In genomic region chr7:8217200-8218068, GRCh38 we compare ENCODE assay signal across 8 cellular contexts. TPM values are rescaled to one million over a fixed set of nuclear protein-coding genes. Genes with fewer than 3 reads are reported as not detected.
DNase-seq lines count a peak whose midpoint lies in the region; ATAC-seq and TF ChIP-seq lines count a peak whose summit lies in the region.

No MANE protein-coding gene starts in this region.

- peaks cover 9% of the 10 kb centered on the region for H3K36me3 Mint-ChIP-seq in WTC11

- peak; percentile 54 for ATAC-seq in HG02884 (IDR thresholded peaks at IDR 0.05; ENCODE audit: unreplicated experiment)
- no peak for ATAC-seq in WTC11

- peaks cover 76% of the 10 kb centered on the region for H3K4me1 Mint-ChIP-seq in WTC11

- no peaks in the 10 kb centered on the region for H3K9me3 Mint-ChIP-seq in WTC11

- DNase-seq in DMS79 (lab: John Stamatoyannopoulos, UW) (peak; percentile 31), NCI-H2196 (lab: John Stamatoyannopoulos, UW; ENCODE audit: unreplicated experiment) (peak; percentile 94), WTC11 (ENCODE audit: low spot score) (no peak), globus pallidus (ENCODE audit: low spot score) (peak; percentile 68), retina (peak; percentile 63), HK-2 (ENCODE audit: unreplicated experiment) (no peak)
- DNase-seq in activated effector memory CD4-positive, alpha-beta T cell treated with Interleukin-2 at 50 U/mL for 16 hours: no peak

- H3K27me3 Mint-ChIP-seq in WTC11 (ENCODE audit: low read depth): no peaks in the 10 kb centered on the region

- CTCF ChIA-PET in WTC11 (lab: Charles Lee): interaction anchor here (0.7 to 1.9 kb wide), 3 partner anchors 78 to 99 kb away, joined by 3 to 5 read pairs (median 4); no protein-coding TSS in a partner anchor

- 0 out of 2 replicates have a peak overlapping the region, but pooled peaks have one; percentile 63 for H3K27ac Mint-ChIP-seq in WTC11

- no peak overlapping the region for H3K4me3 Mint-ChIP-seq in WTC11

- peak; percentile 70 for TF ChIP-seq CTCF in WTC11 (IDR thresholded peaks at IDR 0.05)

- POLR2A ChIA-PET in WTC11 (lab: Charles Lee): no interaction called here

TF ChIP-seq in WTC11, 78 proteins besides CTCF, POLR2A, EP300 and RAD21:
- TF ChIP-seq E2F1 (CRISPR knock-in tag; IDR thresholded peaks at IDR 0.05) (no peak), GRHL2 (CRISPR knock-in tag; IDR thresholded peaks at IDR 0.05; ENCODE audit: insufficient replicate concordance, severe bottlenecking) (no peak), ATF2 (CRISPR knock-in tag; IDR thresholded peaks at IDR 0.05; ENCODE audit: borderline replicate concordance, low read depth) (no peak), MXD4 (CRISPR knock-in tag; IDR thresholded peaks at IDR 0.05; ENCODE audit: borderline replicate concordance) (no peak), E2F4 (CRISPR knock-in tag; IDR thresholded peaks at IDR 0.05; ENCODE audit: borderline replicate concordance, low read depth) (no peak), NR3C1 (CRISPR knock-in tag; conservative IDR thresholded peaks at IDR 0.05; ENCODE audit: low read depth) (no peak), KAT7 (CRISPR knock-in tag; IDR thresholded peaks at IDR 0.05; ENCODE audit: borderline replicate concordance) (no peak), HMGA2 (CRISPR knock-in tag; IDR thresholded peaks at IDR 0.05) (no peak)

RNA-seq across cellular contexts. Expression of gene ICA1, which starts 44.5 kb away (rescaled TPM):
- total RNA-seq in WTC11 (2021): 31.2 to 36.8 TPM (median 33.4 TPM) in 3 replicates

Comparison
In these comparisons a context has a peak if more than half of its experiments do, and no peak if none do; other contexts are left out.
1. DNase-seq: peak in DMS79 (single experiment), NCI-H2196 (single experiment), globus pallidus (single experiment) and retina (single experiment); none in WTC11 (single experiment), HK-2 (single experiment) and activated effector memory CD4-positive, alpha-beta T cell treated with Interleukin-2 at 50 U/mL for 16 hours (single experiment).